Comparison of ENCODE assay signal across 25 cellular contexts in genomic region chr14:100190126-100190525, GRCh38. TPM values are rescaled to one million over a fixed set of nuclear protein-coding genes. Genes with fewer than 3 reads are reported as not detected.
"Had no signal": no experiment of that assay in that cellular context is flagged by ENCODE, and none has a peak within 500 bp of the region (broad histone marks: within the 10 kb centered on the region; RNA-seq: fewer than 3 reads in every experiment).

No MANE protein-coding gene starts in this region.

- DNase-seq: activated CD4-positive, alpha-beta T cell treated with anti-CD3 and anti-CD28 coated beads, Interleukin-2, amount 10 ng/mL, durations not matched to agents 7 days and 5 days; activated CD8-positive, alpha-beta memory T cell treated with anti-CD3 and anti-CD28 coated beads, Interleukin-2, amount 10 ng/mL, durations not matched to agents 7 days and 5 days; activated CD8-positive, alpha-beta T cell treated with anti-CD3 and anti-CD28 coated beads for 36 hours; activated gamma-delta T cell treated with Interleukin-2 at 50 U/mL for 16 hours; aorta; central memory CD4-positive, alpha-beta T cell; dermis blood vessel endothelial cell; effector CD8-positive, alpha-beta T cell; glutamatergic neuron; psoas muscle; stimulated activated CD4-positive, alpha-beta T cell treated with anti-CD3 and anti-CD28 coated beads, Interleukin-12 subunit alpha, Interleukin-12 subunit beta, amount 100 ng/mL, for 4 hours; stimulated activated CD4-positive, alpha-beta T cell treated with anti-CD3 and anti-CD28 coated beads, Interleukin-4, amount 100 ng/mL, for 4 hours; stimulated activated naive CD8-positive, alpha-beta T cell treated with anti-CD3 and anti-CD28 coated beads, Interleukin-15, Interleukin-2, amounts not matched to agents 100 U/mL and 50 U/mL, for 24 hours; upper lobe of left lung had no signal

- H3K79me2 ChIP-seq: hepatocyte had no signal

- H3K9me3 Mint-ChIP-seq: activated CD4-positive, alpha-beta T cell treated with anti-CD3 and anti-CD28 coated beads, Interleukin-2, amount 10 ng/mL, durations not matched to agents 7 days and 5 days; activated CD8-positive, alpha-beta T cell treated with anti-CD3 and anti-CD28 coated beads for 36 hours; activated naive CD4-positive, alpha-beta T cell treated with anti-CD3 and anti-CD28 coated beads, Interleukin-2, amount 50 U/mL, for 72 hours; brain; memory B cell; nephron had no signal

- H3K36me3 Mint-ChIP-seq: activated CD8-positive, alpha-beta memory T cell treated with anti-CD3 and anti-CD28 coated beads, Interleukin-2, amount 10 ng/mL, durations not matched to agents 7 days and 5 days; activated naive CD4-positive, alpha-beta T cell treated with anti-CD3 and anti-CD28 coated beads, Interleukin-2, amount 50 U/mL, for 72 hours; brain; memory B cell had no signal

- H3K4me3 Mint-ChIP-seq: activated CD4-positive, alpha-beta T cell treated with anti-CD3 and anti-CD28 coated beads, Interleukin-2, amount 10 ng/mL, durations not matched to agents 7 days and 5 days; activated CD8-positive, alpha-beta memory T cell treated with anti-CD3 and anti-CD28 coated beads, Interleukin-2, amount 10 ng/mL, durations not matched to agents 7 days and 5 days; activated CD8-positive, alpha-beta T cell treated with anti-CD3 and anti-CD28 coated beads for 36 hours; brain; memory B cell; nephron had no signal

- H3K4me3 ChIP-seq: hepatocyte, pancreas, psoas muscle, upper lobe of left lung had no signal

- H3K27me3 ChIP-seq: hepatocyte, neutrophil, pancreas, upper lobe of left lung had no signal

- H3K9me3 ChIP-seq: neutrophil, pancreas, psoas muscle, upper lobe of left lung had no signal

- H2AFZ ChIP-seq: hepatocyte had no signal

- H3K27ac ChIP-seq: hepatocyte, neutrophil, pancreas, psoas muscle, upper lobe of left lung, VCaP had no signal

- H3K36me3 ChIP-seq: neutrophil, pancreas, upper lobe of left lung had no signal

- H3K27me3 Mint-ChIP-seq: activated CD4-positive, alpha-beta T cell treated with anti-CD3 and anti-CD28 coated beads, Interleukin-2, amount 10 ng/mL, durations not matched to agents 7 days and 5 days; activated CD8-positive, alpha-beta memory T cell treated with anti-CD3 and anti-CD28 coated beads, Interleukin-2, amount 10 ng/mL, durations not matched to agents 7 days and 5 days; activated CD8-positive, alpha-beta T cell treated with anti-CD3 and anti-CD28 coated beads for 36 hours; memory B cell had no signal

- H3K4me2 ChIP-seq: hepatocyte had no signal

- ATAC-seq: activated CD4-positive, CD25-positive, alpha-beta regulatory T cell treated with anti-CD3 and anti-CD28 coated beads, Interleukin-2, amount 50 U/mL, for 24 hours; activated CD8-positive, alpha-beta memory T cell treated with anti-CD3 and anti-CD28 coated beads, Interleukin-2, amount 10 ng/mL, durations not matched to agents 7 days and 5 days; activated CD8-positive, alpha-beta T cell treated with anti-CD3 and anti-CD28 coated beads for 36 hours; activated naive CD4-positive, alpha-beta T cell treated with anti-CD3 and anti-CD28 coated beads, Interleukin-2, amount 50 U/mL, for 72 hours; esophagus mucosa; pancreas; psoas muscle; right cardiac atrium; stimulated activated naive CD8-positive, alpha-beta T cell treated with anti-CD3 and anti-CD28 coated beads, Interleukin-15, Interleukin-2, amounts not matched to agents 100 U/mL and 50 U/mL, for 24 hours had no signal

- H3K27ac Mint-ChIP-seq: activated CD4-positive, alpha-beta T cell treated with anti-CD3 and anti-CD28 coated beads, Interleukin-2, amount 10 ng/mL, durations not matched to agents 7 days and 5 days; activated CD8-positive, alpha-beta memory T cell treated with anti-CD3 and anti-CD28 coated beads, Interleukin-2, amount 10 ng/mL, durations not matched to agents 7 days and 5 days; activated CD8-positive, alpha-beta T cell treated with anti-CD3 and anti-CD28 coated beads for 36 hours; activated naive CD4-positive, alpha-beta T cell treated with anti-CD3 and anti-CD28 coated beads, Interleukin-2, amount 50 U/mL, for 72 hours; brain; memory B cell; nephron had no signal

RNA-seq across cellular contexts. Expression of gene DEGS2, which starts 30.7 kb away (rescaled TPM):
- total RNA-seq: activated CD8-positive, alpha-beta memory T cell treated with anti-CD3 and anti-CD28 coated beads, Interleukin-2, amount 10 ng/mL, durations not matched to agents 7 days and 5 days had no signal
